ENCODE assay signal across 13 cellular contexts in the genomic region with DNA sequence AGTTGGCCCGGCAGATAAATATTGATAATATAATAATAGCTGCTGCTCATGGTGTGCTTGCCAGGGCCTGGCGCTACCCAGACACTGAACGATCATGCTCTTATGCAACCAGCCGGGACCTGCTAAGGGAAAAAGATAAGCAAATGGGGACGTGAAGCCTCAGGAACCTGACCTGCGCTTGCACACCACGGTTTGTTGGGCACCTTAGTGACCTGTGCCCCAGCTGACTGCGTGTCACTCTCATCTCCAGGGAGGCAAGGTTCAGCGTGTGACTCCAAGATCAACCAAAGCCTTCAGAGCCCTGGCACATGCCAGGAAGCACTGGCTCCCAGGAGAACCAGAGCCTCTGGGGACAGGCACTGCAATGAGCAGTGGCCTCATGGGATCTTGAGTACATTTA.
"Had no signal": no experiment of that assay in that cellular context is flagged by ENCODE, and none has a peak within 500 bp of the region (broad histone marks: within the 10 kb centered on the region; RNA-seq: fewer than 3 reads in every experiment).

No MANE protein-coding gene starts in this region.

- H3K9me3 ChIP-seq: esophagus muscularis mucosa had no signal

- H3K4me1 Mint-ChIP-seq: memory B cell had no signal

- H3K27me3 Mint-ChIP-seq: activated CD4-positive, alpha-beta memory T cell treated with anti-CD3 and anti-CD28 coated beads for 36 hours; activated naive CD8-positive, alpha-beta T cell; memory B cell had no signal

- H3K9me3 Mint-ChIP-seq: immature natural killer cell, memory B cell had no signal

- H3K27me3 ChIP-seq: brain microvascular endothelial cell, esophagus muscularis mucosa had no signal

- H3K27ac ChIP-seq: brain microvascular endothelial cell, esophagus muscularis mucosa had no signal

- H3K27ac Mint-ChIP-seq: activated CD4-positive, alpha-beta memory T cell treated with anti-CD3 and anti-CD28 coated beads for 36 hours; activated naive CD8-positive, alpha-beta T cell; immature natural killer cell; memory B cell; nephron progenitor cell had no signal

- ATAC-seq: left colon had no signal

- H3K4me3 Mint-ChIP-seq: activated CD4-positive, alpha-beta memory T cell treated with anti-CD3 and anti-CD28 coated beads for 36 hours; activated naive CD8-positive, alpha-beta T cell; immature natural killer cell; memory B cell; nephron progenitor cell had no signal

- DNase-seq: activated CD4-positive, alpha-beta memory T cell treated with anti-CD3 and anti-CD28 coated beads for 36 hours; activated CD4-positive, alpha-beta T cell treated with anti-CD3 and anti-CD28 coated beads for 1 hour; activated gamma-delta T cell; activated T-cell treated with anti-CD3 and anti-CD28 coated beads, Interleukin-2, amount 50 U/mL, for 48 hours; brain microvascular endothelial cell; immature natural killer cell; left colon; nephron progenitor cell; T-helper 9 cell; trophoblast cell had no signal

- H3K4me3 ChIP-seq: esophagus muscularis mucosa had no signal

- H3K36me3 Mint-ChIP-seq: memory B cell had no signal
